ENCODE assay signal across 17 cellular contexts in genomic region chr11:40387240-40387980, GRCh38.
DNase-seq lines count a peak whose midpoint lies in the region; ATAC-seq, FAIRE-seq and TF ChIP-seq lines count a peak whose summit lies in the region.
"Had no signal": no experiment of that assay in that cellular context is flagged by ENCODE, and none has a peak within 500 bp of the region (broad histone marks: within the 10 kb centered on the region; RNA-seq: fewer than 3 reads in every experiment).

No MANE protein-coding gene starts in this region.

- H3K4me1 Mint-ChIP-seq in T-helper 17 cell = no peaks in the 10 kb centered on the region
- H3K4me1 Mint-ChIP-seq: B cell had no signal

- H3K9ac ChIP-seq in kidney (ENCODE audit: low read length in 2 of 2) = no peak overlapping the region
- peak overlapping the region in 1 of 2 donors; percentile 60 for H3K9ac ChIP-seq in liver (ENCODE audit: low read depth in 1 of 2, low read length in 2 of 2)
- H3K9ac ChIP-seq: BLaER1 treated with 17β-estradiol and CSF1 and Interleukin-3, amounts not matched to agents 10 nM and 100 nM had no signal

- H3K36me3 Mint-ChIP-seq in T-helper 17 cell (ENCODE audit: low read depth) = no peaks in the 10 kb centered on the region
- H3K36me3 Mint-ChIP-seq: CD8-positive, alpha-beta T cell had no signal

- intact Hi-C loops in kidney (cut with DNase I) = no loop called here

- H3K9me3 ChIP-seq in A549 (no peaks in the 10 kb centered on the region), kidney (ENCODE audit: control insufficient read depth in 1 of 2, low read length in 2 of 2) (no peaks in the 10 kb centered on the region), liver (ENCODE audit: control insufficient read depth in 4 of 4, low read length in 3 of 4) (no peaks in the 10 kb centered on the region), T-helper 17 cell (ENCODE audit: control insufficient read depth, low read length, poor library complexity, severe bottlenecking) (peaks cover 2% of the 10 kb centered on the region)
- H3K9me3 ChIP-seq: BLaER1 treated with 17β-estradiol and CSF1 and Interleukin-3, amounts not matched to agents 10 nM and 100 nM had no signal

- H3K27me3 ChIP-seq in liver (ENCODE audit: control insufficient read depth in 4 of 4, insufficient read depth in 4 of 4, low read length in 3 of 4) = no peaks in the 10 kb centered on the region
- H3K27me3 ChIP-seq: BLaER1 treated with 17β-estradiol and CSF1 and Interleukin-3, amounts not matched to agents 10 nM and 100 nM had no signal

- H3K4me3 Mint-ChIP-seq in T-helper 17 cell = no peak overlapping the region
- H3K4me3 Mint-ChIP-seq: B cell; CD8-positive, alpha-beta T cell had no signal

- 0 out of 3 replicates have a peak overlapping the region, but pooled peaks have one; percentile 13 for H3K4me2 ChIP-seq in A549
- H3K4me2 ChIP-seq: BLaER1 treated with 17β-estradiol and CSF1 and Interleukin-3, amounts not matched to agents 10 nM and 100 nM had no signal

- TF ChIP-seq EP300 in A549 (IDR thresholded peaks at IDR 0.05) = no peak

- CTCF ChIA-PET in A549 (lab: Yijun Ruan, JAX) = no interaction called here

- FAIRE-seq in A549 (lab: Jason Lieb, UNC) (no peak), kidney (lab: Jason Lieb, UNC) (peak; percentile 94)

- no peak for ATAC-seq in A549
- ATAC-seq in stimulated activated naive CD8-positive, alpha-beta T cell treated with anti-CD3 and anti-CD28 coated beads, Interleukin-15, Interleukin-2, amounts not matched to agents 100 U/mL and 50 U/mL, for 24 hours = no peak
- no peak for ATAC-seq in T-helper 17 cell
- ATAC-seq: CD8-positive, alpha-beta T cell had no signal

- no peaks in the 10 kb centered on the region for H3K27me3 Mint-ChIP-seq in T-helper 17 cell
- H3K27me3 Mint-ChIP-seq: B cell had no signal

- H3K27ac ChIP-seq in A549 (no peak overlapping the region), kidney (ENCODE audit: low read depth in 2 of 2, low read length in 2 of 2) (peak overlapping the region in 1 of 2 donors; percentile 47), liver (ENCODE audit: low read depth in 1 of 2, low read length in 2 of 2) (peak overlapping the region; percentile 81 to 83)
- H3K27ac ChIP-seq: BLaER1 treated with 17β-estradiol and CSF1 and Interleukin-3, amounts not matched to agents 10 nM and 100 nM had no signal

- TF ChIP-seq POLR2A in A549 (IDR thresholded peaks at IDR 0.05; ENCODE audit: low read length) = no peak

- WGBS in A549 (ENCODE audit: missing lambda C conversion rate) = 39% methylated on average over 2 of the region's 2 CpGs
- WGBS in liver = 47% methylated on average over 2 of the region's 2 CpGs

- TF ChIP-seq CTCF in A549 (IDR thresholded peaks at IDR 0.05) (no peak), kidney (IDR thresholded peaks at IDR 0.05; ENCODE audit: borderline replicate concordance, extremely low read depth, insufficient read depth) (no peak), liver (IDR thresholded peaks at IDR 0.05; ENCODE audit: low read depth, low read length, missing input control) (no peak)

- H3K4me3 ChIP-seq in A549 (no peak overlapping the region), kidney (ENCODE audit: low read length in 2 of 2) (peak overlapping the region; percentile 6 to 7), liver (ENCODE audit: low read depth in 1 of 3, low read length in 3 of 3) (no peak overlapping the region)
- H3K4me3 ChIP-seq: BLaER1 treated with 17β-estradiol and CSF1 and Interleukin-3, amounts not matched to agents 10 nM and 100 nM had no signal

- H3K36me3 ChIP-seq in kidney (ENCODE audit: control insufficient read depth in 1 of 2, insufficient read depth in 2 of 2, low read length in 2 of 2) (no peaks in the 10 kb centered on the region), liver (ENCODE audit: control insufficient read depth in 4 of 4, insufficient read depth in 3 of 4, low read depth in 1 of 4, low read length in 3 of 4) (no peaks in the 10 kb centered on the region)
- H3K36me3 ChIP-seq: BLaER1 treated with 17β-estradiol and CSF1 and Interleukin-3, amounts not matched to agents 10 nM and 100 nM had no signal

- H3K4me1 ChIP-seq in A549 (no peaks in the 10 kb centered on the region), kidney (ENCODE audit: control insufficient read depth in 1 of 2, insufficient read depth in 1 of 2, low read depth in 1 of 2, low read length in 2 of 2) (peaks cover 2 to 6% of the 10 kb centered on the region in 2 donors), liver (ENCODE audit: control insufficient read depth in 4 of 4, insufficient read depth in 4 of 4, low read length in 3 of 4) (peaks cover 0 to 32% (median 11%) of the 10 kb centered on the region in 4 donors)
- H3K4me1 ChIP-seq: BLaER1 treated with 17β-estradiol and CSF1 and Interleukin-3, amounts not matched to agents 10 nM and 100 nM had no signal

- no peak overlapping the region for H3K27ac Mint-ChIP-seq in T-helper 17 cell
- H3K27ac Mint-ChIP-seq: B cell; CD8-positive, alpha-beta T cell had no signal

- DNase-seq in A549 (ENCODE audit: low read depth in 1 of 2, low spot score in 1 of 2) (no peak), kidney (no peak), renal cortical epithelial cell (ENCODE audit: low read depth) (peak; percentile 73), OCI-M1 (lab: John Stamatoyannopoulos, UW) (no peak), T-helper 17 cell (no peak)
- DNase-seq in stimulated activated naive CD8-positive, alpha-beta T cell treated with anti-CD3 and anti-CD28 coated beads, Interleukin-15, Interleukin-2, amounts not matched to agents 100 U/mL and 50 U/mL, for 24 hours = no peak
- DNase-seq: 8988T; CD8-positive, alpha-beta T cell; COR-L47; DMS 273 treated with DMSO at 0.1 percent for 48 hours; DMS79 treated with DMSO at 0.1 percent for 48 hours; GF-D8; GOT3; H7 had no signal

- POLR2A ChIA-PET in A549 (lab: Yijun Ruan, JAX) = no interaction called here

- TF ChIP-seq RAD21 in A549 (conservative IDR thresholded peaks at IDR 0.05 in 1 of 2, IDR thresholded peaks at IDR 0.05 in 1 of 2) (no peak), liver (IDR thresholded peaks at IDR 0.05) (peak; percentile 50 to 61)

TF ChIP-seq in A549, 52 proteins besides CTCF, POLR2A, EP300 and RAD21:
- TF ChIP-seq CBX2 (IDR thresholded peaks at IDR 0.05; ENCODE audit: borderline replicate concordance, low read depth) (no peak), RCOR1 (IDR thresholded peaks at IDR 0.05; ENCODE audit: low read depth, low read length) (no peak), HOXA7 (CRISPR knock-in tag; IDR thresholded peaks at IDR 0.05) (no peak), ATOH8 (CRISPR knock-in tag; IDR thresholded peaks at IDR 0.05; ENCODE audit: low read depth) (no peak), RFX5 (IDR thresholded peaks at IDR 0.05) (no peak), HDAC2 (IDR thresholded peaks at IDR 0.05) (no peak), MAX (IDR thresholded peaks at IDR 0.05) (no peak), HOXB13 (CRISPR knock-in tag; IDR thresholded peaks at IDR 0.05; ENCODE audit: low read depth) (no peak), NPAS2 (CRISPR knock-in tag; IDR thresholded peaks at IDR 0.05; ENCODE audit: borderline replicate concordance) (no peak)
TF ChIP-seq in A549: peak in this region for 0.

TF ChIP-seq in liver, 16 proteins besides CTCF, POLR2A, EP300 and RAD21 (continues in another document):
- peak; percentile 77 for TF ChIP-seq FOXA2 (IDR thresholded peaks at IDR 0.05)
- peak; percentile 62 for TF ChIP-seq ZBTB33 (IDR thresholded peaks at IDR 0.05)
- no peak for TF ChIP-seq NR2F2 (IDR thresholded peaks at IDR 0.05)
- peak; percentile 93 for TF ChIP-seq SP1 (IDR thresholded peaks at IDR 0.05)
- peak; percentile 89 to 90 for TF ChIP-seq HNF4A (conservative IDR thresholded peaks at IDR 0.05)
- peak; percentile 62 for TF ChIP-seq TAF1 (conservative IDR thresholded peaks at IDR 0.05)
- no peak for TF ChIP-seq FOXA1 (IDR thresholded peaks at IDR 0.05)
- TF ChIP-seq REST (IDR thresholded peaks at IDR 0.05) = peak; percentile 80
- no peak for TF ChIP-seq ATF3 (IDR thresholded peaks at IDR 0.05)

Comparison
In these comparisons a context has a peak if more than half of its experiments do, and no peak if none do; other contexts are left out.
1. H3K27ac ChIP-seq: peak in liver (2 of 2); none in A549 (0 of 2).
2. H3K4me3 ChIP-seq: peak in kidney (2 of 2); none in A549 (single experiment) and liver (0 of 3).